15 cellular contexts compared by ENCODE assay signal in the genomic region with DNA sequence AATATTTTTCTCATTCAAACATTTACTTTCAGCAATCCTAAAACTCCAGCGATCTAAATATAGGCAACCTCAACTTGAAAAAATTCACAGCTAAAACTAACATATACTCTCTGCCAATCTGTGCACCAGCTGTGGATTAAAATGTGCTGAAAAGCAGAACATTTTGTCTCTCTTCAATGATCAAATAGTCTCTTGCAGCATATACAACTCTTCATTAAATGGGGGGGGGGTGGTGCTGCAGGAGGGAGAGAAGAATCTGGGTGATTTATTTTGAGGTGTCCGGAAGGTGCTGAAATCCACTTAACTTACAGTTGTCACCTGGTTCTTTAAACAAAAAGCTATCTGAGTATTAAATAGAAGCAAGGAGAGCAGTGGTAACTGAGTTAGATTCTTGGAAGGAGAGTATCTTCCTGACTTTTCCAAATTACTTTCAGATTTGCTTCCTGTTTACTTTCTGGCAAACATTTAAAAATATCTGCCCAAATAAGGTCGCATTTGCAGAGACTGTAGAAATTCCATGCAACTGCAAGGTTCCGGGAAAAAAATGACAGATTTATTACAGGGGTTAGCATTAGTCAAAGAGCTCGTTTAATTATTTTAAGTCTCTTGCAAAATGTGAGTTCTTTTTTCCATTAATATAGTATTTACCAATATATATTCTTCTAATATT.
DNase-seq lines count a peak whose midpoint lies in the region; ATAC-seq and TF ChIP-seq lines count a peak whose summit lies in the region.
"Had no signal": no experiment of that assay in that cellular context is flagged by ENCODE, and none has a peak within 500 bp of the region (broad histone marks: within the 10 kb centered on the region; RNA-seq: fewer than 3 reads in every experiment).

No MANE protein-coding gene starts in this region.

- H3K9me3 ChIP-seq in SK-N-MC (ENCODE audit: low read depth, low read length) (no peaks in the 10 kb centered on the region), skeletal muscle tissue (ENCODE audit: control insufficient read depth in 3 of 3, low read length in 3 of 3) (no peaks in the 10 kb centered on the region)

- ATAC-seq in GM18517 (IDR thresholded peaks at IDR 0.05; ENCODE audit: unreplicated experiment): no peak
- ATAC-seq: activated CD8-positive, alpha-beta memory T cell treated with anti-CD3 and anti-CD28 coated beads, Interleukin-2, amount 10 ng/mL, durations not matched to agents 7 days and 5 days had no signal

- DNase-seq in ELR (ENCODE audit: low read depth) (peak; percentile 7), SK-N-MC (ENCODE audit: low read depth, low spot score) (peak; percentile 65), fibroblast of the conjunctiva (ENCODE audit: low read depth) (peak; percentile 54), glutamatergic neuron (no peak), NCI-H345 (lab: John Stamatoyannopoulos, UW) (no peak)
- DNase-seq: activated CD4-positive, CD25-positive, alpha-beta regulatory T cell treated with anti-CD3 and anti-CD28 coated beads, Interleukin-2, amount 50 U/mL, for 72 hours; activated CD8-positive, alpha-beta memory T cell treated with anti-CD3 and anti-CD28 coated beads, Interleukin-2, amount 10 ng/mL, durations not matched to agents 7 days and 5 days; foreskin melanocyte; RPMI8226; stimulated activated naive CD4-positive, alpha-beta T cell treated with Interleukin-2 at 50 U/mL for 16 hours; T-helper 2 cell had no signal

- no peaks in the 10 kb centered on the region for H3K9me3 Mint-ChIP-seq in glutamatergic neuron (ENCODE audit: unreplicated experiment)

- H3K27me3 ChIP-seq in skeletal muscle tissue (ENCODE audit: control insufficient read depth in 3 of 3, insufficient read depth in 3 of 3, low read length in 3 of 3): no peaks in the 10 kb centered on the region

- H3K4me1 Mint-ChIP-seq in glutamatergic neuron (ENCODE audit: low read depth, unreplicated experiment): peaks cover 7% of the 10 kb centered on the region
- H3K4me1 Mint-ChIP-seq: activated CD8-positive, alpha-beta memory T cell treated with anti-CD3 and anti-CD28 coated beads, Interleukin-2, amount 10 ng/mL, durations not matched to agents 7 days and 5 days had no signal

- H3K27ac ChIP-seq in SK-N-MC (peak overlapping the region; percentile 90), skeletal muscle tissue (ENCODE audit: low read depth, low read length) (peak overlapping the region; percentile 62)

- H3K4me3 ChIP-seq in SK-N-MC: peak overlapping the region; percentile 70
- H3K4me3 ChIP-seq in skeletal muscle tissue (ENCODE audit: low read length in 3 of 3): no peak overlapping the region
- H3K4me3 ChIP-seq: skin epidermis had no signal

- H3K9ac ChIP-seq in SK-N-MC (ENCODE audit: insufficient read length) (peak overlapping the region; percentile 13), skeletal muscle tissue (ENCODE audit: low read depth in 1 of 3, low read length in 3 of 3) (no peak overlapping the region)

- H3K4me1 ChIP-seq in skeletal muscle tissue (ENCODE audit: control insufficient read depth in 3 of 3, insufficient read depth in 3 of 3, low read length in 3 of 3): no peaks in the 10 kb centered on the region

- H3K4me3 Mint-ChIP-seq in glutamatergic neuron (ENCODE audit: unreplicated experiment): no peak overlapping the region
- H3K4me3 Mint-ChIP-seq: activated CD8-positive, alpha-beta memory T cell treated with anti-CD3 and anti-CD28 coated beads, Interleukin-2, amount 10 ng/mL, durations not matched to agents 7 days and 5 days; dendritic cell treated with granulocyte-macrophage colony-stimulating factor and Interleukin-4, amounts not matched to agents 40 ng/mL and 50 ng/mL, for 4 days had no signal

- H3K36me3 ChIP-seq in SK-N-MC (ENCODE audit: insufficient read depth, low read length): no peaks in the 10 kb centered on the region
- H3K36me3 ChIP-seq in skeletal muscle tissue (ENCODE audit: control insufficient read depth in 3 of 3, insufficient read depth in 3 of 3, low read length in 3 of 3): no peaks in the 10 kb centered on the region

- H3K36me3 Mint-ChIP-seq in glutamatergic neuron (ENCODE audit: unreplicated experiment): no peaks in the 10 kb centered on the region
- H3K36me3 Mint-ChIP-seq: activated CD8-positive, alpha-beta memory T cell treated with anti-CD3 and anti-CD28 coated beads, Interleukin-2, amount 10 ng/mL, durations not matched to agents 7 days and 5 days had no signal

- H3K27ac Mint-ChIP-seq in glutamatergic neuron (ENCODE audit: unreplicated experiment): no peak overlapping the region
- H3K27ac Mint-ChIP-seq: activated CD8-positive, alpha-beta memory T cell treated with anti-CD3 and anti-CD28 coated beads, Interleukin-2, amount 10 ng/mL, durations not matched to agents 7 days and 5 days; dendritic cell treated with granulocyte-macrophage colony-stimulating factor and Interleukin-4, amounts not matched to agents 40 ng/mL and 50 ng/mL, for 4 days had no signal

- TF ChIP-seq CTCF in glutamatergic neuron (IDR thresholded peaks at IDR 0.05; ENCODE audit: partially characterized antibody, unreplicated experiment): no peak

- no peaks in the 10 kb centered on the region for H3K27me3 Mint-ChIP-seq in glutamatergic neuron (ENCODE audit: unreplicated experiment)
- H3K27me3 Mint-ChIP-seq: activated CD8-positive, alpha-beta memory T cell treated with anti-CD3 and anti-CD28 coated beads, Interleukin-2, amount 10 ng/mL, durations not matched to agents 7 days and 5 days; dendritic cell treated with granulocyte-macrophage colony-stimulating factor and Interleukin-4, amounts not matched to agents 40 ng/mL and 50 ng/mL, for 4 days had no signal

Comparison
In these comparisons a context has a peak if more than half of its experiments do, and no peak if none do; other contexts are left out.
1. DNase-seq: peak in ELR (single experiment), SK-N-MC (single experiment) and fibroblast of the conjunctiva (single experiment); none in glutamatergic neuron (single experiment) and NCI-H345 (single experiment).